1 cellular context compared by ENCODE assay signal in genomic region chr13:27353653-27354052, GRCh38.
TF ChIP-seq lines count a peak whose summit lies in the region.

No MANE protein-coding gene starts in this region.

TF ChIP-seq in HepG2, 621 proteins besides CTCF, POLR2A, EP300 and RAD21 (continued from another document):
- TF ChIP-seq ZBTB2 (CRISPR knock-in tag; IDR thresholded peaks at IDR 0.05; ENCODE audit: low read depth) = no peak
- no peak for TF ChIP-seq ZFP91 (CRISPR knock-in tag; IDR thresholded peaks at IDR 0.05; ENCODE audit: borderline replicate concordance)
- no peak for TF ChIP-seq AFF4 (CRISPR knock-in tag; IDR thresholded peaks at IDR 0.05)
- TF ChIP-seq DPF2 (CRISPR knock-in tag; IDR thresholded peaks at IDR 0.05; ENCODE audit: borderline replicate concordance, low read depth) = no peak
- TF ChIP-seq MTF1 (CRISPR knock-in tag; IDR thresholded peaks at IDR 0.05) = no peak
- no peak for TF ChIP-seq KLF13 (CRISPR knock-in tag; IDR thresholded peaks at IDR 0.05)
- no peak for TF ChIP-seq ZNF383 (CRISPR knock-in tag; IDR thresholded peaks at IDR 0.05; ENCODE audit: borderline replicate concordance)
- TF ChIP-seq TBL1XR1 (IDR thresholded peaks at IDR 0.05; ENCODE audit: borderline replicate concordance, low read length, partially characterized antibody) = no peak
- no peak for TF ChIP-seq MED13 (CRISPR knock-in tag; IDR thresholded peaks at IDR 0.05)
